Comparison of ENCODE assay signal across 1 cellular context in genomic region chr3:106423321-106424225, GRCh38.
A peak's percentile ranks its signal among the peaks of the same experiment; 100 is the strongest.
TF ChIP-seq lines count a peak whose summit lies in the region.

No MANE protein-coding gene starts in this region.

TF ChIP-seq in GM12878, 131 proteins besides CTCF, POLR2A, EP300 and RAD21 (continued from another document and continues in another):
- no peak for TF ChIP-seq NKRF (conservative IDR thresholded peaks at IDR 0.05)
- TF ChIP-seq CBX5 (IDR thresholded peaks at IDR 0.05; ENCODE audit: low read depth), result peak; percentile 20; the same call in 1 of the 2 replicates
- TF ChIP-seq RB1 (IDR thresholded peaks at IDR 0.05; ENCODE audit: borderline replicate concordance), result no peak
- no peak for TF ChIP-seq ZSCAN29 (IDR thresholded peaks at IDR 0.05)
- no peak for TF ChIP-seq RELB (IDR thresholded peaks at IDR 0.05; ENCODE audit: low read depth)
- TF ChIP-seq PRDM15 (CRISPR knock-in tag; IDR thresholded peaks at IDR 0.05), result no peak
- TF ChIP-seq ZBTB11 (CRISPR knock-in tag; IDR thresholded peaks at IDR 0.05), result no peak
- 0 out of 2 replicates have a peak, but pooled peaks have one; percentile 17 for TF ChIP-seq DPF2 (IDR thresholded peaks at IDR 0.05)
- no peak for TF ChIP-seq REST (IDR thresholded peaks at IDR 0.05; ENCODE audit: low read depth, low read length)
- TF ChIP-seq MLLT1 (IDR thresholded peaks at IDR 0.05), result no peak
- TF ChIP-seq ZNF384 (IDR thresholded peaks at IDR 0.05; ENCODE audit: borderline replicate concordance, low read depth, low read length), result 0 out of 2 replicates have a peak, but pooled peaks have one; percentile 14
- peak; percentile 54; the same call in 1 of the 2 replicates for TF ChIP-seq MTA2 (IDR thresholded peaks at IDR 0.05; ENCODE audit: low read depth)
- no peak for TF ChIP-seq FOS (IDR thresholded peaks at IDR 0.05; ENCODE audit: borderline replicate concordance, extremely low read depth, insufficient read length)
- no peak for TF ChIP-seq SPI1 (IDR thresholded peaks at IDR 0.05; ENCODE audit: borderline replicate concordance, insufficient read depth, low read depth, low read length)
- no peak for TF ChIP-seq SMAD1 (IDR thresholded peaks at IDR 0.05; ENCODE audit: low read depth, partially characterized antibody)
- TF ChIP-seq IKZF1 (conservative IDR thresholded peaks at IDR 0.05), result peak; percentile 48; the same call in 1 of the 2 replicates
- no peak for TF ChIP-seq SMAD5 (IDR thresholded peaks at IDR 0.05; ENCODE audit: low read depth)
- no peak for TF ChIP-seq E4F1 (IDR thresholded peaks at IDR 0.05; ENCODE audit: borderline replicate concordance, partially characterized antibody)
- no peak for TF ChIP-seq HSF1 (IDR thresholded peaks at IDR 0.05; ENCODE audit: low read depth, low read length)
- TF ChIP-seq POU2F2 (IDR thresholded peaks at IDR 0.05; ENCODE audit: borderline replicate concordance, low read depth, low read length), result no peak
- peak; percentile 32; the same call in 1 of the 2 replicates for TF ChIP-seq IRF4 (IDR thresholded peaks at IDR 0.05; ENCODE audit: low read depth, low read length)
- TF ChIP-seq RAD51 (IDR thresholded peaks at IDR 0.05), result no peak
- no peak for TF ChIP-seq LARP7 (IDR thresholded peaks at IDR 0.05)
- no peak for TF ChIP-seq ESRRA (IDR thresholded peaks at IDR 0.05; ENCODE audit: low read length)
- no peak for TF ChIP-seq MTA3 (IDR thresholded peaks at IDR 0.05; ENCODE audit: borderline replicate concordance, low read length)
- TF ChIP-seq CREM (IDR thresholded peaks at IDR 0.05; ENCODE audit: low read depth), result no peak; the same call in 1 of the 2 replicates
- TF ChIP-seq BCL11A (IDR thresholded peaks at IDR 0.05; ENCODE audit: low read depth, low read length), result 0 out of 2 replicates have a peak, but pooled peaks have one; percentile 51
- no peak for TF ChIP-seq PML (IDR thresholded peaks at IDR 0.05; ENCODE audit: low read length)
- TF ChIP-seq MYB (IDR thresholded peaks at IDR 0.05; ENCODE audit: borderline replicate concordance, low read depth, low read length), result no peak
- TF ChIP-seq JUNB (IDR thresholded peaks at IDR 0.05), result peak; percentile 90
- TF ChIP-seq PAX5 (IDR thresholded peaks at IDR 0.05; ENCODE audit: borderline replicate concordance, low read depth, low read length), result no peak
- TF ChIP-seq ZNF622 (IDR thresholded peaks at IDR 0.05), result no peak
- no peak for TF ChIP-seq NFYA (IDR thresholded peaks at IDR 0.05; ENCODE audit: borderline replicate concordance, low read depth, low read length)
- 0 out of 2 replicates have a peak, but pooled peaks have one; percentile 3 for TF ChIP-seq MEF2A (IDR thresholded peaks at IDR 0.05; ENCODE audit: insufficient read depth, low read depth, low read length)
- TF ChIP-seq POLR2AphosphoS2 (IDR thresholded peaks at IDR 0.05; ENCODE audit: low read depth, low read length), result no peak
- TF ChIP-seq SMC3 (IDR thresholded peaks at IDR 0.05; ENCODE audit: borderline replicate concordance, low read length), result no peak
- TF ChIP-seq ETV6 (conservative IDR thresholded peaks at IDR 0.05 in 1 of 2, IDR thresholded peaks at IDR 0.05 in 1 of 2; ENCODE audit: borderline replicate concordance in 1 of 2, low read depth in 1 of 2), result peak in 1 of 2 experiments; percentile 95; a peak in 2 of 4 replicates
- no peak for TF ChIP-seq TBL1XR1 (IDR thresholded peaks at IDR 0.05; ENCODE audit: low read depth, low read length)
- TF ChIP-seq MAX (IDR thresholded peaks at IDR 0.05; ENCODE audit: low read depth, low read length), result no peak
- no peak for TF ChIP-seq SREBF1 (IDR thresholded peaks at IDR 0.05; ENCODE audit: low read length)
- no peak for TF ChIP-seq ASH2L (IDR thresholded peaks at IDR 0.05; ENCODE audit: borderline replicate concordance, low read depth)
- TF ChIP-seq MEF2B (IDR thresholded peaks at IDR 0.05; ENCODE audit: partially characterized antibody, poor library complexity, severe bottlenecking), result no peak
